1 cellular context compared by ENCODE assay signal in the genomic region with DNA sequence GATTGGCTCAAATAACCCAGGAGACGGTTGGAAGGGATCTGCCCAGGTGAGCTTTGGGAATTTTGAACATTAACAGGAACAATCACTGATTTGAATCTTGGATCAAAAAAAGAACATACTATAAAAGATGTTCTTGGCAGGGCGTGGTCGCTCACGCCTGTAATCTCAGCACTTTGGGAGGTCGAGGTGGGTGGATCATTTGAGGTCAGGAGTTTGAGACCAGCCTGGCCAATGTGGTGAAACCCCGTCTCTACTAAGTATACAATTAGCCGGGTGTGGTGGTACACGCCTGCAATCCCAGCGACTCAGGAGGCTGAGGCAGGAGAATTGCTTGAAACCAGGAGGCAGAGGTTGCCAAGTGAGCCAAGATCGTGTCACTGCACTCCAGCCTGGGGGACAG. TPM values are rescaled to one million over a fixed set of nuclear protein-coding genes. Genes with fewer than 3 reads are reported as not detected.
"Had no signal": no experiment of that assay in that cellular context is flagged by ENCODE, and none has a peak within 500 bp of the region (broad histone marks: within the 10 kb centered on the region; RNA-seq: fewer than 3 reads in every experiment).

No MANE protein-coding gene starts in this region.

RNA-seq across cellular contexts. Expression of a gene that starts 24.8 kb away (rescaled TPM):
- total RNA-seq: HT-29 had no signal
